Comparison of ENCODE assay signal across 8 cellular contexts in genomic region chr13:101624210-101624922, GRCh38.
DNase-seq lines count a peak whose midpoint lies in the region; TF ChIP-seq lines count a peak whose summit lies in the region.
"Had no signal": no experiment of that assay in that cellular context is flagged by ENCODE, and none has a peak within 500 bp of the region (broad histone marks: within the 10 kb centered on the region; RNA-seq: fewer than 3 reads in every experiment).

No MANE protein-coding gene starts in this region.

- H3K9me3 ChIP-seq in OCI-LY1 (ENCODE audit: low read length) (no peaks in the 10 kb centered on the region), spleen (no peaks in the 10 kb centered on the region)

- no peaks in the 10 kb centered on the region for H3K79me2 ChIP-seq in OCI-LY1 (ENCODE audit: insufficient read depth, low read length)

- H3K9me2 ChIP-seq in OCI-LY1 (ENCODE audit: low read depth, low read length): no peaks in the 10 kb centered on the region

- H3K4me1 ChIP-seq in OCI-LY1 (ENCODE audit: insufficient read depth, low read length, severe bottlenecking): peaks cover 56% of the 10 kb centered on the region
- peaks cover 4 to 45% (median 32%) of the 10 kb centered on the region in 6 donors for H3K4me1 ChIP-seq in spleen

- TF ChIP-seq CTCF in OCI-LY1 (IDR thresholded peaks at IDR 0.05; ENCODE audit: low read length) (no peak), fibroblast of the aortic adventitia (IDR thresholded peaks at IDR 0.05; ENCODE audit: insufficient read depth, low read length) (no peak), spleen (IDR thresholded peaks at IDR 0.05 in 8 of 11, conservative IDR thresholded peaks at IDR 0.05 in 3 of 11) (no peak)

- WGBS in spleen, 5 donors: 23 to 36% (median 29%) methylated on average over 8 of the region's 8 CpGs

- H4K20me1 ChIP-seq in OCI-LY1 (ENCODE audit: insufficient read depth, low read length): no peaks in the 10 kb centered on the region

- H3K4me2 ChIP-seq in OCI-LY1 (ENCODE audit: low read length): peak overlapping the region; percentile 59

- TF ChIP-seq POLR2A in spleen (IDR thresholded peaks at IDR 0.05): no peak

- peak overlapping the region; percentile 1; the same call in 1 of the 2 replicates for H3K9ac ChIP-seq in OCI-LY1 (ENCODE audit: low read length)

- peak overlapping the region; percentile 24 for H2AFZ ChIP-seq in OCI-LY1 (ENCODE audit: low read length)

- H3K36me3 ChIP-seq in OCI-LY1 (ENCODE audit: insufficient read depth, low read length) (no peaks in the 10 kb centered on the region), spleen (no peaks in the 10 kb centered on the region)

- DNase-seq in H4 (ENCODE audit: low spot score): peak; percentile 15
- DNase-seq in fibroblast of the aortic adventitia (ENCODE audit: low read depth): peak; percentile 32
- no peak for DNase-seq in spleen
- no peak for DNase-seq in substantia nigra (lab: John Stamatoyannopoulos, UW)
- DNase-seq in NCI-H1694 (lab: John Stamatoyannopoulos, UW): no peak
- no peak for DNase-seq in NCI-H526 (lab: John Stamatoyannopoulos, UW)
- DNase-seq: cortex of kidney had no signal

- no peaks in the 10 kb centered on the region; the same call in 1 of the 2 replicates for H3F3A ChIP-seq in OCI-LY1 (ENCODE audit: insufficient read depth, low read length)

- peak overlapping the region; percentile 94 for H3K27ac ChIP-seq in OCI-LY1 (ENCODE audit: low read depth, low read length, poor library complexity, severe bottlenecking)
- peak overlapping the region; percentile 30 to 85 (median 78) for H3K27ac ChIP-seq in spleen
- H3K27ac ChIP-seq in substantia nigra (ENCODE audit: low read depth, low read length, poor library complexity, severe bottlenecking): no peak overlapping the region

- H3K4me3 ChIP-seq in OCI-LY1 (ENCODE audit: low read depth, low read length, poor library complexity, severe bottlenecking) (peak overlapping the region; percentile 39), fibroblast of the aortic adventitia (ENCODE audit: low read depth, low read length) (no peak overlapping the region), spleen (peak overlapping the region in 1 of 8 donors; percentile 36)

- intact Hi-C loops in spleen (cut with DNase I; ENCODE audit: low total_unique reads): no loop called here

- H3K27me3 ChIP-seq in OCI-LY1 (ENCODE audit: insufficient read depth, low read length) (no peaks in the 10 kb centered on the region), spleen (replicated peaks in 1 of 7) (no peaks in the 10 kb centered on the region)

Comparison
In these comparisons a context has a peak if more than half of its experiments do, and no peak if none do; other contexts are left out.
1. DNase-seq: peak in H4 (single experiment) and fibroblast of the aortic adventitia (single experiment); none in spleen (single experiment), substantia nigra (0 of 49), NCI-H1694 (single experiment) and NCI-H526 (0 of 2).